ENCODE assay signal across 2 cellular contexts in genomic region chr11:33257897-33258630, GRCh38.
A peak's percentile ranks its signal among the peaks of the same experiment; 100 is the strongest.
TF ChIP-seq lines count a peak whose summit lies in the region.

No MANE protein-coding gene starts in this region.

TF ChIP-seq in A549, 52 proteins besides CTCF, POLR2A, EP300 and RAD21 (continued from another document):
- TF ChIP-seq E2F6 (IDR thresholded peaks at IDR 0.05; ENCODE audit: borderline replicate concordance, low read depth) = peak; percentile 51
- peak; percentile 6; the same call in 1 of the 2 replicates for TF ChIP-seq TFCP2L1 (CRISPR knock-in tag; IDR thresholded peaks at IDR 0.05)
- no peak for TF ChIP-seq RNF2 (IDR thresholded peaks at IDR 0.05; ENCODE audit: borderline replicate concordance, low read depth)

TF ChIP-seq in WTC11, 78 proteins besides CTCF, POLR2A, EP300 and RAD21 (continued from another document):
- TF ChIP-seq ZNF281 (CRISPR knock-in tag; IDR thresholded peaks at IDR 0.05) (peak; percentile 55; the same call in 1 of the 2 replicates), E2F4 (CRISPR knock-in tag; IDR thresholded peaks at IDR 0.05; ENCODE audit: borderline replicate concordance, low read depth) (no peak), MXD4 (CRISPR knock-in tag; IDR thresholded peaks at IDR 0.05; ENCODE audit: borderline replicate concordance) (no peak), PRRX2 (CRISPR knock-in tag; IDR thresholded peaks at IDR 0.05) (no peak), MYBL2 (CRISPR knock-in tag; IDR thresholded peaks at IDR 0.05) (no peak), GTF2I (CRISPR knock-in tag; conservative IDR thresholded peaks at IDR 0.05) (no peak), ZNF416 (CRISPR knock-in tag; IDR thresholded peaks at IDR 0.05) (no peak), ZSCAN18 (CRISPR knock-in tag; IDR thresholded peaks at IDR 0.05) (no peak), JAZF1 (CRISPR knock-in tag; IDR thresholded peaks at IDR 0.05) (no peak), ZMAT4 (CRISPR knock-in tag; IDR thresholded peaks at IDR 0.05) (no peak), TEAD1 (CRISPR knock-in tag; IDR thresholded peaks at IDR 0.05) (0 out of 2 replicates have a peak, but pooled peaks have one; percentile 54), SP1 (CRISPR knock-in tag; conservative IDR thresholded peaks at IDR 0.05) (no peak; the same call in 1 of the 2 replicates), ZNF532 (CRISPR knock-in tag; IDR thresholded peaks at IDR 0.05; ENCODE audit: borderline replicate concordance) (no peak), HMGXB4 (CRISPR knock-in tag; IDR thresholded peaks at IDR 0.05) (peak; percentile 87; the same call in 1 of the 2 replicates), JUN (CRISPR knock-in tag; IDR thresholded peaks at IDR 0.05) (no peak), MAX (CRISPR knock-in tag; IDR thresholded peaks at IDR 0.05) (peak; percentile 61; the same call in 1 of the 2 replicates), ZNF219 (CRISPR knock-in tag; IDR thresholded peaks at IDR 0.05; ENCODE audit: borderline replicate concordance) (no peak), ERG (CRISPR knock-in tag; IDR thresholded peaks at IDR 0.05) (no peak), ZNF671 (CRISPR knock-in tag; IDR thresholded peaks at IDR 0.05) (no peak), ZBTB43 (CRISPR knock-in tag; IDR thresholded peaks at IDR 0.05) (no peak; the same call in 1 of the 2 replicates), ATF1 (CRISPR knock-in tag; IDR thresholded peaks at IDR 0.05) (no peak), ZNF512 (CRISPR knock-in tag; IDR thresholded peaks at IDR 0.05; ENCODE audit: borderline replicate concordance) (no peak), HMGA2 (CRISPR knock-in tag; IDR thresholded peaks at IDR 0.05) (no peak), KAT7 (CRISPR knock-in tag; IDR thresholded peaks at IDR 0.05; ENCODE audit: borderline replicate concordance) (peak; percentile 89; the same call in 1 of the 2 replicates), SOX15 (CRISPR knock-in tag; IDR thresholded peaks at IDR 0.05) (no peak), FOXP1 (CRISPR knock-in tag; IDR thresholded peaks at IDR 0.05; ENCODE audit: borderline replicate concordance) (no peak; the same call in 1 of the 2 replicates), STAT6 (CRISPR knock-in tag; conservative IDR thresholded peaks at IDR 0.05; ENCODE audit: low read depth) (no peak), USF1 (CRISPR knock-in tag; IDR thresholded peaks at IDR 0.05) (no peak), RELA (CRISPR knock-in tag; IDR thresholded peaks at IDR 0.05; ENCODE audit: borderline replicate concordance) (0 out of 2 replicates have a peak, but pooled peaks have one; percentile 1), ELF4 (CRISPR knock-in tag; IDR thresholded peaks at IDR 0.05; ENCODE audit: low read depth) (0 out of 2 replicates have a peak, but pooled peaks have one; percentile 41), CREB1 (CRISPR knock-in tag; IDR thresholded peaks at IDR 0.05) (0 out of 2 replicates have a peak, but pooled peaks have one; percentile 3), ZNF396 (CRISPR knock-in tag; IDR thresholded peaks at IDR 0.05; ENCODE audit: borderline replicate concordance) (no peak), FOXK1 (CRISPR knock-in tag; IDR thresholded peaks at IDR 0.05) (peak; percentile 74; the same call in 1 of the 2 replicates)
